In genomic region chr9:94921072-94921471, GRCh38 we compare ENCODE assay signal across 9 cellular contexts.
DNase-seq lines count a peak whose midpoint lies in the region; ATAC-seq and TF ChIP-seq lines count a peak whose summit lies in the region.
"Had no signal": no experiment of that assay in that cellular context is flagged by ENCODE, and none has a peak within 500 bp of the region (broad histone marks: within the 10 kb centered on the region; RNA-seq: fewer than 3 reads in every experiment).

No MANE protein-coding gene starts in this region.

- H3K4me1 ChIP-seq in cardiac muscle cell (ENCODE audit: low read depth) (peaks cover 79% of the 10 kb centered on the region), duodenal mucosa (ENCODE audit: control insufficient read depth in 1 of 2, insufficient read depth in 2 of 2, low read length in 2 of 2) (peaks cover 0 to 12% of the 10 kb centered on the region in 2 donors), muscle layer of duodenum (ENCODE audit: control insufficient read depth in 1 of 2, insufficient read depth in 2 of 2, low read length in 2 of 2) (peaks cover 7 to 9% of the 10 kb centered on the region in 2 donors), aorta (ENCODE audit: control insufficient read depth in 1 of 2, insufficient read depth in 2 of 2, low read length in 2 of 2) (peaks cover 12 to 13% of the 10 kb centered on the region in 2 donors)

- intact Hi-C loops in Right ventricle myocardium superior (cut with DNase I): no loop called here
- intact Hi-C loops in aorta (cut with DNase I): loop anchor here (2.0 to 5.0 kb wide), 2 partner anchors 76 to 84 kb away; no protein-coding TSS in a partner anchor

- ATAC-seq in Right ventricle myocardium superior (ENCODE audit: poor library complexity) (no peak), aorta (ENCODE audit: low FRiP score) (peak; percentile 64)

- H3K9me3 ChIP-seq in cardiac muscle cell (ENCODE audit: low read depth) (no peaks in the 10 kb centered on the region), duodenal mucosa (ENCODE audit: control insufficient read depth in 1 of 2, low read length in 2 of 2) (no peaks in the 10 kb centered on the region), muscle layer of duodenum (ENCODE audit: control insufficient read depth in 1 of 2, low read length in 2 of 2) (no peaks in the 10 kb centered on the region), aorta (ENCODE audit: control insufficient read depth, low read length) (no peaks in the 10 kb centered on the region)

- H3K27ac ChIP-seq in cardiac muscle cell: peak overlapping the region; percentile 86
- peak overlapping the region; percentile 73 for H3K27ac ChIP-seq in duodenal mucosa (ENCODE audit: low read depth, low read length)
- H3K27ac ChIP-seq in muscle layer of duodenum (ENCODE audit: low read length): peak overlapping the region; percentile 86
- peak overlapping the region; percentile 95 to 100 for H3K27ac ChIP-seq in aorta (ENCODE audit: low read depth in 1 of 2, low read length in 2 of 2)

- DNase-seq in cardiac muscle cell (ENCODE audit: low read depth in 1 of 2, low spot score in 1 of 2) (peak; percentile 42 to 65), Right ventricle myocardium superior (no peak), aorta (peak; percentile 78 to 87), Kasumi-1 (lab: John Stamatoyannopoulos, UW) (no peak), H4 (ENCODE audit: low spot score) (no peak), DMS153 treated with DMSO at 0.1 percent for 48 hours (lab: John Stamatoyannopoulos, UW; ENCODE audit: unreplicated experiment) (no peak)
- DNase-seq: 8988T had no signal

- 1 to 5% methylated on average over 8 of the region's 8 CpGs for whole genome bisulfite sequencing in aorta, 2 donors

- H3K36me3 ChIP-seq in cardiac muscle cell (no peaks in the 10 kb centered on the region), duodenal mucosa (ENCODE audit: control insufficient read depth in 1 of 2, insufficient read depth in 2 of 2, low read length in 2 of 2) (no peaks in the 10 kb centered on the region), muscle layer of duodenum (ENCODE audit: control insufficient read depth in 1 of 2, insufficient read depth in 2 of 2, low read length in 2 of 2) (peaks cover 0 to 5% of the 10 kb centered on the region in 2 donors), aorta (ENCODE audit: control insufficient read depth in 1 of 2, insufficient read depth in 2 of 2, low read length in 1 of 2) (no peaks in the 10 kb centered on the region)

- TF ChIP-seq CTCF in cardiac muscle cell (IDR thresholded peaks at IDR 0.05; ENCODE audit: low read depth, low read length): no peak

- no peak overlapping the region for H3K9ac ChIP-seq in duodenal mucosa (ENCODE audit: low read depth in 1 of 2, low read length in 2 of 2)

- H3K4me3 ChIP-seq in cardiac muscle cell: no peak overlapping the region
- no peak overlapping the region for H3K4me3 ChIP-seq in duodenal mucosa (ENCODE audit: low read depth in 1 of 2, low read length in 2 of 2)
- H3K4me3 ChIP-seq in muscle layer of duodenum (ENCODE audit: low read depth in 1 of 2, low read length in 2 of 2): no peak overlapping the region
- H3K4me3 ChIP-seq in aorta (ENCODE audit: low read length in 2 of 2): no peak overlapping the region

- H3K27me3 ChIP-seq in cardiac muscle cell (no peaks in the 10 kb centered on the region), duodenal mucosa (ENCODE audit: control insufficient read depth in 1 of 2, insufficient read depth in 2 of 2, low read length in 2 of 2) (no peaks in the 10 kb centered on the region), muscle layer of duodenum (ENCODE audit: low read depth, low read length) (no peaks in the 10 kb centered on the region), aorta (ENCODE audit: control insufficient read depth in 1 of 2, insufficient read depth in 2 of 2, low read length in 1 of 2) (no peaks in the 10 kb centered on the region)

Comparison
In these comparisons a context has a peak if more than half of its experiments do, and no peak if none do; other contexts are left out.
1. DNase-seq: peak in cardiac muscle cell (2 of 2) and aorta (2 of 2); none in Right ventricle myocardium superior (single experiment), Kasumi-1 (0 of 2), H4 (single experiment) and DMS153 treated with DMSO at 0.1 percent for 48 hours (single experiment).
2. Peak in every context shown above with its lines, with median percentiles within 50 percentile points of each other: H3K27ac ChIP-seq.